14 cellular contexts compared by ENCODE assay signal in the genomic region with DNA sequence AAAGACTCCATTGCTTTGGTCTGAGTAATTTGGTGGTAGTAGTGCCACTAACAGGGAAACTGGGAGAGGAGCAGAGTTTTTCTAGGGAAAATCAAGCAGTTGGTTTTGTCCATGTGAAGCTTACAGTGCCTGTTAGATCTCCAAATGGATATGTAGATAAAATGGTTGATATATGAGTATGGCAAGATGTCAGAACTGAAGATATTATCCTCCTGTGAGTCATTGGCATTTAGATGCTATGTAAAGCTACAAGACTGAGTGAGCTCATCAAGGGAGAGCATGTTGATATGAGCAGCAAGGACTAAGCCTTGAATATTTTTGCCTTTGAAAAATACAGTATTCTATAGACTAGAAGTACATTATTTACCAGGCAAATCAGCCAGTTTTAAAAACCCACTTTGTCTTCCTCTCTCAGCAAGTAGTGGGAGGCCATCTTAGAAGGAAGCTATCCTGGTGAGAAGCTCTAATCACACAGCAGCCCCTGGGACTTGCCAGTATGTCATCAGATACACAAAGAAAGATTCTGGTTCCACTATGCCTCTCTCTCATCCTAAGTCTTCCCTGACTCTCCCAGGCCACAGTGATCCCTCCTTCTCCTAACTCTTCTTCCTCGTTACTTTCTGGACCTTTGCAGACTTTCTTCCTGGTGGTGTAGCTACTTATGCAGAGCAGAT.
DNase-seq lines count a peak whose midpoint lies in the region; ATAC-seq and TF ChIP-seq lines count a peak whose summit lies in the region.
"Had no signal": no experiment of that assay in that cellular context is flagged by ENCODE, and none has a peak within 500 bp of the region (broad histone marks: within the 10 kb centered on the region; RNA-seq: fewer than 3 reads in every experiment).

No MANE protein-coding gene starts in this region.

- CTCF ChIA-PET in activated CD8-positive, alpha-beta T cell treated with anti-CD3 and anti-CD28 coated beads for 36 hours (lab: Charles Lee) = interaction anchor here (1.3 kb wide), 1 partner anchor 79 kb away, joined by 3 read pairs; no protein-coding TSS in a partner anchor
- CTCF ChIA-PET in activated CD4-positive, alpha-beta T cell treated with anti-CD3 and anti-CD28 coated beads, Interleukin-2, amount 10 ng/mL, durations not matched to agents 7 days and 5 days (lab: Charles Lee) = interaction anchor here (0.6 to 1.0 kb wide), 4 partner anchors 9 to 217 kb away, joined by 3 to 5 read pairs (median 4); no protein-coding TSS in a partner anchor

- H3K36me3 Mint-ChIP-seq in activated CD8-positive, alpha-beta T cell treated with anti-CD3 and anti-CD28 coated beads for 36 hours (ENCODE audit: low read depth) = peaks cover 6% of the 10 kb centered on the region
- H3K36me3 Mint-ChIP-seq in activated CD4-positive, alpha-beta T cell treated with anti-CD3 and anti-CD28 coated beads, Interleukin-2, amount 10 ng/mL, durations not matched to agents 7 days and 5 days (ENCODE audit: low read depth) = peaks cover 2% of the 10 kb centered on the region
- no peaks in the 10 kb centered on the region for H3K36me3 Mint-ChIP-seq in activated T-cell treated with anti-CD3 and anti-CD28 coated beads, Interleukin-2, amount 50 U/mL, for 4 hours (ENCODE audit: insufficient read depth)

- no peak overlapping the region for H3K27ac Mint-ChIP-seq in stimulated activated naive CD8-positive, alpha-beta T cell treated with anti-CD3 and anti-CD28 coated beads, Interleukin-15, amount 100 ng/mL, for 72 hours
- H3K27ac Mint-ChIP-seq in activated CD8-positive, alpha-beta T cell treated with anti-CD3 and anti-CD28 coated beads for 36 hours = no peak overlapping the region
- H3K27ac Mint-ChIP-seq in activated CD4-positive, alpha-beta T cell treated with anti-CD3 and anti-CD28 coated beads, Interleukin-2, amount 10 ng/mL, durations not matched to agents 7 days and 5 days = no peak overlapping the region
- H3K27ac Mint-ChIP-seq: activated naive CD8-positive, alpha-beta T cell; dendritic cell treated with granulocyte-macrophage colony-stimulating factor and Interleukin-4, amounts not matched to agents 40 ng/mL and 50 ng/mL, for 4 days; immature natural killer cell had no signal

- ATAC-seq in stimulated activated naive CD8-positive, alpha-beta T cell treated with anti-CD3 and anti-CD28 coated beads, Interleukin-15, Interleukin-2, amounts not matched to agents 100 U/mL and 50 U/mL, for 24 hours = peak; percentile 66
- ATAC-seq in stimulated activated naive CD8-positive, alpha-beta T cell treated with anti-CD3 and anti-CD28 coated beads, Interleukin-15, amount 100 ng/mL, for 72 hours = no peak
- no peak for ATAC-seq in activated CD8-positive, alpha-beta T cell treated with anti-CD3 and anti-CD28 coated beads for 36 hours
- no peak for ATAC-seq in activated T-cell treated with anti-CD3 and anti-CD28 coated beads, Interleukin-2, amount 50 U/mL, for 4 hours

- TF ChIP-seq CTCF in activated CD8-positive, alpha-beta T cell treated with anti-CD3 and anti-CD28 coated beads for 36 hours (IDR thresholded peaks at IDR 0.05) = no peak

- H3K4me1 Mint-ChIP-seq in stimulated activated naive CD8-positive, alpha-beta T cell treated with anti-CD3 and anti-CD28 coated beads, Interleukin-15, amount 100 ng/mL, for 72 hours = no peaks in the 10 kb centered on the region
- H3K4me1 Mint-ChIP-seq in activated CD8-positive, alpha-beta T cell treated with anti-CD3 and anti-CD28 coated beads for 36 hours (ENCODE audit: low read depth) = no peaks in the 10 kb centered on the region
- no peaks in the 10 kb centered on the region for H3K4me1 Mint-ChIP-seq in activated CD4-positive, alpha-beta T cell treated with anti-CD3 and anti-CD28 coated beads, Interleukin-2, amount 10 ng/mL, durations not matched to agents 7 days and 5 days
- H3K4me1 Mint-ChIP-seq in activated T-cell treated with anti-CD3 and anti-CD28 coated beads, Interleukin-2, amount 50 U/mL, for 4 hours (ENCODE audit: low read depth) = no peaks in the 10 kb centered on the region
- H3K4me1 Mint-ChIP-seq: immature natural killer cell had no signal

- no peak overlapping the region for H3K4me3 Mint-ChIP-seq in stimulated activated naive CD8-positive, alpha-beta T cell treated with anti-CD3 and anti-CD28 coated beads, Interleukin-15, amount 100 ng/mL, for 72 hours
- H3K4me3 Mint-ChIP-seq in activated CD8-positive, alpha-beta T cell treated with anti-CD3 and anti-CD28 coated beads for 36 hours = no peak overlapping the region
- H3K4me3 Mint-ChIP-seq in activated CD4-positive, alpha-beta T cell treated with anti-CD3 and anti-CD28 coated beads, Interleukin-2, amount 10 ng/mL, durations not matched to agents 7 days and 5 days = no peak overlapping the region
- no peak overlapping the region for H3K4me3 Mint-ChIP-seq in activated T-cell treated with anti-CD3 and anti-CD28 coated beads, Interleukin-2, amount 50 U/mL, for 4 hours
- H3K4me3 Mint-ChIP-seq: activated naive CD8-positive, alpha-beta T cell; dendritic cell treated with granulocyte-macrophage colony-stimulating factor and Interleukin-4, amounts not matched to agents 40 ng/mL and 50 ng/mL, for 4 days; immature natural killer cell had no signal

- no peaks in the 10 kb centered on the region for H3K27me3 Mint-ChIP-seq in stimulated activated naive CD8-positive, alpha-beta T cell treated with anti-CD3 and anti-CD28 coated beads, Interleukin-15, amount 100 ng/mL, for 72 hours
- H3K27me3 Mint-ChIP-seq in activated CD8-positive, alpha-beta T cell treated with anti-CD3 and anti-CD28 coated beads for 36 hours = no peaks in the 10 kb centered on the region
- H3K27me3 Mint-ChIP-seq in activated CD4-positive, alpha-beta T cell treated with anti-CD3 and anti-CD28 coated beads, Interleukin-2, amount 10 ng/mL, durations not matched to agents 7 days and 5 days = peaks cover 9% of the 10 kb centered on the region
- H3K27me3 Mint-ChIP-seq in activated T-cell treated with anti-CD3 and anti-CD28 coated beads, Interleukin-2, amount 50 U/mL, for 4 hours (ENCODE audit: low read depth) = no peaks in the 10 kb centered on the region
- H3K27me3 Mint-ChIP-seq: activated naive CD8-positive, alpha-beta T cell; dendritic cell treated with granulocyte-macrophage colony-stimulating factor and Interleukin-4, amounts not matched to agents 40 ng/mL and 50 ng/mL, for 4 days had no signal

- peaks cover 0 to 13% of the 10 kb centered on the region in 2 donors for H3K9me3 Mint-ChIP-seq in stimulated activated naive CD8-positive, alpha-beta T cell treated with anti-CD3 and anti-CD28 coated beads, Interleukin-15, amount 100 ng/mL, for 72 hours
- no peaks in the 10 kb centered on the region for H3K9me3 Mint-ChIP-seq in activated CD8-positive, alpha-beta T cell treated with anti-CD3 and anti-CD28 coated beads for 36 hours
- peaks cover 3% of the 10 kb centered on the region for H3K9me3 Mint-ChIP-seq in activated CD4-positive, alpha-beta T cell treated with anti-CD3 and anti-CD28 coated beads, Interleukin-2, amount 10 ng/mL, durations not matched to agents 7 days and 5 days
- H3K9me3 Mint-ChIP-seq in activated T-cell treated with anti-CD3 and anti-CD28 coated beads, Interleukin-2, amount 50 U/mL, for 4 hours = no peaks in the 10 kb centered on the region
- H3K9me3 Mint-ChIP-seq: immature natural killer cell had no signal

- no peak for DNase-seq in stimulated activated naive CD8-positive, alpha-beta T cell treated with anti-CD3 and anti-CD28 coated beads, Interleukin-15, Interleukin-2, amounts not matched to agents 100 U/mL and 50 U/mL, for 24 hours
- DNase-seq in stimulated activated naive CD8-positive, alpha-beta T cell treated with anti-CD3 and anti-CD28 coated beads, Interleukin-15, amount 100 ng/mL, for 72 hours = no peak
- DNase-seq in amniotic epithelial cell (ENCODE audit: low read depth) (peak; percentile 93), fibroblast of the conjunctiva (ENCODE audit: low read depth) (peak; percentile 16), NCI-H82 (lab: John Stamatoyannopoulos, UW) (no peak)
- DNase-seq in activated CD8-positive, alpha-beta T cell treated with anti-CD3 and anti-CD28 coated beads for 36 hours = no peak
- DNase-seq in activated CD4-positive, alpha-beta T cell treated with anti-CD3 and anti-CD28 coated beads, Interleukin-2, amount 10 ng/mL, durations not matched to agents 7 days and 5 days = no peak
- DNase-seq in activated T-cell treated with anti-CD3 and anti-CD28 coated beads, Interleukin-2, amount 50 U/mL, for 4 hours = no peak
- DNase-seq: Caco-2, foreskin melanocyte, immature natural killer cell, NCI-H2171 had no signal

- POLR2A ChIA-PET in activated CD8-positive, alpha-beta T cell treated with anti-CD3 and anti-CD28 coated beads for 36 hours (lab: Charles Lee) = no interaction called here
- POLR2A ChIA-PET in activated CD4-positive, alpha-beta T cell treated with anti-CD3 and anti-CD28 coated beads, Interleukin-2, amount 10 ng/mL, durations not matched to agents 7 days and 5 days (lab: Charles Lee) = interaction anchor here (0.7 kb wide), 1 partner anchor 78 kb away, joined by 4 read pairs; the partner anchor contains the start of gene ANKRD28

- intact Hi-C loops in activated CD8-positive, alpha-beta T cell treated with anti-CD3 and anti-CD28 coated beads for 36 hours (cut with micrococcal nuclease) = no loop called here

Comparison
In these comparisons a context has a peak if more than half of its experiments do, and no peak if none do; other contexts are left out.
1. DNase-seq: peak in amniotic epithelial cell (single experiment) and fibroblast of the conjunctiva (single experiment); none in stimulated activated naive CD8-positive, alpha-beta T cell treated with anti-CD3 and anti-CD28 coated beads, Interleukin-15, Interleukin-2, amounts not matched to agents 100 U/mL and 50 U/mL, for 24 hours (single experiment), stimulated activated naive CD8-positive, alpha-beta T cell treated with anti-CD3 and anti-CD28 coated beads, Interleukin-15, amount 100 ng/mL, for 72 hours (0 of 2), NCI-H82 (single experiment), activated CD8-positive, alpha-beta T cell treated with anti-CD3 and anti-CD28 coated beads for 36 hours (single experiment), activated CD4-positive, alpha-beta T cell treated with anti-CD3 and anti-CD28 coated beads, Interleukin-2, amount 10 ng/mL, durations not matched to agents 7 days and 5 days (single experiment) and activated T-cell treated with anti-CD3 and anti-CD28 coated beads, Interleukin-2, amount 50 U/mL, for 4 hours (single experiment).